Comparison of ENCODE assay signal across 13 cellular contexts in genomic region chr4:92634891-92635290, GRCh38.
"Had no signal": no experiment of that assay in that cellular context is flagged by ENCODE, and none has a peak within 500 bp of the region (broad histone marks: within the 10 kb centered on the region; RNA-seq: fewer than 3 reads in every experiment).

No MANE protein-coding gene starts in this region.

- H3K4me1 Mint-ChIP-seq: activated CD4-positive, alpha-beta T cell treated with anti-CD3 and anti-CD28 coated beads, Interleukin-2, amount 10 ng/mL, durations not matched to agents 24 days and 14 days; activated naive CD8-positive, alpha-beta T cell treated with anti-CD3 and anti-CD28 coated beads, Interleukin-2, amount 50 U/mL, for 24 hours had no signal

- H3K27ac Mint-ChIP-seq: activated CD4-positive, alpha-beta T cell treated with anti-CD3 and anti-CD28 coated beads, Interleukin-2, amount 10 ng/mL, durations not matched to agents 24 days and 14 days; activated naive CD8-positive, alpha-beta T cell treated with anti-CD3 and anti-CD28 coated beads, Interleukin-2, amount 50 U/mL, for 24 hours; natural killer cell treated with Interleukin-12 subunit alpha and Interleukin-12 subunit beta and Interleukin-15 and Interleukin-18, amount 100 ng/mL, for 72 hours had no signal

- H3K4me3 Mint-ChIP-seq: activated CD4-positive, alpha-beta T cell treated with anti-CD3 and anti-CD28 coated beads, Interleukin-2, amount 10 ng/mL, durations not matched to agents 24 days and 14 days; activated naive CD8-positive, alpha-beta T cell treated with anti-CD3 and anti-CD28 coated beads, Interleukin-2, amount 50 U/mL, for 24 hours; natural killer cell treated with Interleukin-12 subunit alpha and Interleukin-12 subunit beta and Interleukin-15 and Interleukin-18, amount 100 ng/mL, for 72 hours had no signal

- DNase-seq: activated CD4-positive, alpha-beta T cell treated with anti-CD3 and anti-CD28 coated beads, Interleukin-2, amount 10 ng/mL, durations not matched to agents 24 days and 14 days; activated CD4-positive, CD25-positive, alpha-beta regulatory T cell; activated naive CD8-positive, alpha-beta T cell treated with anti-CD3 and anti-CD28 coated beads, Interleukin-2, amount 50 U/mL, for 24 hours; colonic mucosa; kidney glomerular epithelial cell; mesendoderm; occipital lobe; psoas muscle; sigmoid colon; spleen; stomach; SW 1271 had no signal

- ATAC-seq: activated naive CD8-positive, alpha-beta T cell treated with anti-CD3 and anti-CD28 coated beads, Interleukin-2, amount 50 U/mL, for 24 hours; natural killer cell treated with Interleukin-12 subunit alpha and Interleukin-12 subunit beta and Interleukin-15 and Interleukin-18, amount 100 ng/mL, for 72 hours; psoas muscle had no signal

- H3K9me3 Mint-ChIP-seq: activated CD4-positive, alpha-beta T cell treated with anti-CD3 and anti-CD28 coated beads, Interleukin-2, amount 10 ng/mL, durations not matched to agents 24 days and 14 days had no signal

- H3K27me3 Mint-ChIP-seq: activated CD4-positive, alpha-beta T cell treated with anti-CD3 and anti-CD28 coated beads, Interleukin-2, amount 10 ng/mL, durations not matched to agents 24 days and 14 days; activated naive CD8-positive, alpha-beta T cell treated with anti-CD3 and anti-CD28 coated beads, Interleukin-2, amount 50 U/mL, for 24 hours; natural killer cell treated with Interleukin-12 subunit alpha and Interleukin-12 subunit beta and Interleukin-15 and Interleukin-18, amount 100 ng/mL, for 72 hours had no signal
